In the genomic region with DNA sequence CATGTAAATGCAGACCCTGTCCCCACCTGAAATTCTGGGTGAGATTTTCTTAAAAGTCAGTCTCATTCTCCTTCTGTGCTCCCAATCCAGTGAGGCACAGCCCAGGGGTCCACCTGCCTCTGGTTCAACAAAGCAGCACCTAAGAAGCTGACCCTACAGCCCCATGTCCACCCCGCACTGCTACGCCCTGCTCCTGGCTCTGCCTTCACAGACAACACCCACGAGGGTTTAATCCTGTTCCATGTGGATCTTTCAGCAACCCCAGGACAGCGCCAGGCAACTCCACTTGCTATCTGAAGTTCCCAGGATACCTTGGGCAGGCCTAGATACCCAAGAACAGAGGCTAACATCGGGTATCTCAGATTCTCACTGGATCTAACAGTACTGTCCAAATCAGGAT, we compare ENCODE assay signal across 10 cellular contexts. TPM values are rescaled to one million over a fixed set of nuclear protein-coding genes. Genes with fewer than 3 reads are reported as not detected.
DNase-seq lines count a peak whose midpoint lies in the region; ATAC-seq and TF ChIP-seq lines count a peak whose summit lies in the region.
"Had no signal": no experiment of that assay in that cellular context is flagged by ENCODE, and none has a peak within 500 bp of the region (broad histone marks: within the 10 kb centered on the region; RNA-seq: fewer than 3 reads in every experiment).

No MANE protein-coding gene starts in this region.

- H3K4me3 ChIP-seq in adrenal gland: peak overlapping the region in 1 of 4 donors; percentile 97
- peak overlapping the region; percentile 60 to 88 (median 85) for H3K4me3 ChIP-seq in right lobe of liver
- H3K4me3 ChIP-seq in stomach smooth muscle (ENCODE audit: low read length in 2 of 2): peak overlapping the region; percentile 70 to 80
- peak overlapping the region in 1 of 4 donors; percentile 4 for H3K4me3 ChIP-seq in tibial nerve

- no peaks in the 10 kb centered on the region for H3K27me3 Mint-ChIP-seq in activated naive CD4-positive, alpha-beta T cell treated with anti-CD3 and anti-CD28 coated beads, Interleukin-2, amount 10 ng/mL, durations not matched to agents 7 days and 5 days

- H3K27ac ChIP-seq in adrenal gland: peak overlapping the region in 3 of 5 donors; percentile 19 to 99 (median 96)
- peak overlapping the region in 1 of 3 donors; percentile 98 for H3K27ac ChIP-seq in right lobe of liver
- no peak overlapping the region for H3K27ac ChIP-seq in stomach smooth muscle (ENCODE audit: low read length)
- peak overlapping the region in 1 of 4 donors; percentile 97 for H3K27ac ChIP-seq in tibial nerve
- H3K27ac ChIP-seq: epithelial cell of prostate had no signal

- CTCF ChIA-PET in activated naive CD4-positive, alpha-beta T cell treated with anti-CD3 and anti-CD28 coated beads, Interleukin-2, amount 10 ng/mL, durations not matched to agents 7 days and 5 days (lab: Charles Lee): no interaction called here

- ATAC-seq in right lobe of liver: no peak
- ATAC-seq: Panc1 had no signal

- peak overlapping the region in 1 of 2 donors; percentile 71 for H3K9ac ChIP-seq in stomach smooth muscle (ENCODE audit: low read length in 2 of 2)

- peaks cover 43% of the 10 kb centered on the region for H3K4me1 Mint-ChIP-seq in activated naive CD4-positive, alpha-beta T cell treated with anti-CD3 and anti-CD28 coated beads, Interleukin-2, amount 10 ng/mL, durations not matched to agents 7 days and 5 days

- H3K9me3 Mint-ChIP-seq in activated naive CD4-positive, alpha-beta T cell treated with anti-CD3 and anti-CD28 coated beads, Interleukin-2, amount 10 ng/mL, durations not matched to agents 7 days and 5 days: peaks cover 7% of the 10 kb centered on the region

- H3K36me3 ChIP-seq in adrenal gland (replicated peaks in 1 of 2) (peaks cover 0 to 29% of the 10 kb centered on the region in 2 donors), right lobe of liver (peaks cover 0 to 34% (median 19%) of the 10 kb centered on the region in 4 donors), stomach smooth muscle (ENCODE audit: control insufficient read depth in 2 of 2, insufficient read depth in 2 of 2, low read length in 2 of 2) (peaks cover 14 to 16% of the 10 kb centered on the region in 2 donors), tibial nerve (peaks cover 0 to 28% (median 2%) of the 10 kb centered on the region in 3 donors)

- H3K9me3 ChIP-seq in adrenal gland (replicated peaks in 1 of 3): peaks cover 0 to 5% (median 0%) of the 10 kb centered on the region in 3 donors
- no peaks in the 10 kb centered on the region for H3K9me3 ChIP-seq in right lobe of liver
- H3K9me3 ChIP-seq in stomach smooth muscle (ENCODE audit: control insufficient read depth in 2 of 2, low read length in 2 of 2): no peaks in the 10 kb centered on the region
- no peaks in the 10 kb centered on the region for H3K9me3 ChIP-seq in tibial nerve

- no peak for TF ChIP-seq CTCF in adrenal gland (IDR thresholded peaks at IDR 0.05)
- no peak for TF ChIP-seq CTCF in right lobe of liver (IDR thresholded peaks at IDR 0.05)
- TF ChIP-seq CTCF in tibial nerve (IDR thresholded peaks at IDR 0.05): no peak

- no peak overlapping the region for H3K27ac Mint-ChIP-seq in activated naive CD4-positive, alpha-beta T cell treated with anti-CD3 and anti-CD28 coated beads, Interleukin-2, amount 10 ng/mL, durations not matched to agents 7 days and 5 days

- no peaks in the 10 kb centered on the region for H3K27me3 ChIP-seq in adrenal gland
- no peaks in the 10 kb centered on the region for H3K27me3 ChIP-seq in right lobe of liver
- no peaks in the 10 kb centered on the region for H3K27me3 ChIP-seq in stomach smooth muscle (ENCODE audit: control insufficient read depth in 1 of 2, insufficient read depth in 2 of 2, low read length in 2 of 2)
- H3K27me3 ChIP-seq in tibial nerve: no peaks in the 10 kb centered on the region

- 59 to 77% (median 65%) methylated on average over 5 of the region's 5 CpGs for WGBS in adrenal gland, 4 donors
- WGBS in right lobe of liver (ENCODE audit: insufficient coverage, low coverage, low lambda C conversion rate, missing lambda C conversion rate): 10% methylated on average over 2 of the region's 5 CpGs
- whole genome bisulfite sequencing in tibial nerve, 2 donors: 50 to 63% methylated on average over 5 of the region's 5 CpGs

- intact Hi-C loops in adrenal gland (cut with DNase I): no loop called here
- intact Hi-C loops in right lobe of liver (cut with DNase I): no loop called here

- no peak for TF ChIP-seq POLR2A in adrenal gland (IDR thresholded peaks at IDR 0.05)
- no peak for TF ChIP-seq POLR2A in right lobe of liver (IDR thresholded peaks at IDR 0.05)
- TF ChIP-seq POLR2A in tibial nerve (IDR thresholded peaks at IDR 0.05): no peak

- peaks cover 30 to 45% of the 10 kb centered on the region in 2 donors for H3K4me1 ChIP-seq in adrenal gland (replicated peaks in 1 of 2)
- H3K4me1 ChIP-seq in right lobe of liver: peaks cover 0 to 50% (median 19%) of the 10 kb centered on the region in 4 donors
- peaks cover 33% of the 10 kb centered on the region for H3K4me1 ChIP-seq in stomach smooth muscle (ENCODE audit: control insufficient read depth, insufficient read depth, low read length)
- peaks cover 0 to 50% (median 17%) of the 10 kb centered on the region in 4 donors for H3K4me1 ChIP-seq in tibial nerve

- peaks cover 36% of the 10 kb centered on the region for H3K36me3 Mint-ChIP-seq in activated naive CD4-positive, alpha-beta T cell treated with anti-CD3 and anti-CD28 coated beads, Interleukin-2, amount 10 ng/mL, durations not matched to agents 7 days and 5 days

- peak overlapping the region; percentile 92 for H3K4me3 Mint-ChIP-seq in activated naive CD4-positive, alpha-beta T cell treated with anti-CD3 and anti-CD28 coated beads, Interleukin-2, amount 10 ng/mL, durations not matched to agents 7 days and 5 days

- TF ChIP-seq EP300 in tibial nerve (IDR thresholded peaks at IDR 0.05): no peak

- no peak for DNase-seq in activated naive CD4-positive, alpha-beta T cell treated with anti-CD3 and anti-CD28 coated beads, Interleukin-2, amount 10 ng/mL, durations not matched to agents 7 days and 5 days
- DNase-seq in activated naive CD4-positive, alpha-beta T cell treated with Interleukin-2 at 50 U/mL for 16 hours: no peak
- DNase-seq in adrenal gland: peak in 1 of 7 donors; percentile 52
- DNase-seq in right lobe of liver: no peak
- DNase-seq in tibial nerve (ENCODE audit: low spot score in 2 of 2): no peak
- no peak for DNase-seq in NCI-H510A treated with DMSO at 0.1 percent for 48 hours (lab: John Stamatoyannopoulos, UW)
- no peak for DNase-seq in stimulated activated CD4-positive, alpha-beta T cell treated with anti-CD3 and anti-CD28 coated beads, Interleukin-4, amount 100 ng/mL, for 4 hours

RNA-seq across cellular contexts. Expression of a gene that starts 44.9 kb away (rescaled TPM):
- total RNA-seq in adrenal gland (100 to 1,000 TPM; 357 to 648 (median 498) TPM), right lobe of liver (100 to 1,000 TPM; 341 to 557 (median 479) TPM), tibial nerve (100 to 1,000 TPM; 324 to 412 (median 363) TPM)
- 100 to 1,000 TPM; 295 to 880 (median 378) TPM for polyA plus RNA-seq in adrenal gland

RNA-seq across cellular contexts. Expression of a gene that starts 45.2 kb away (rescaled TPM):
- total RNA-seq in adrenal gland: 100 to 1,000 TPM; 192 to 352 (median 251) TPM
- polyA plus RNA-seq in adrenal gland: 100 to 1,000 TPM; 108 to 368 (median 145) TPM
- total RNA-seq in right lobe of liver: 10 to 100 TPM; 66.6 to 97.9 (median 86.2) TPM
- total RNA-seq in tibial nerve: 100 to 1,000 TPM; 311 to 585 (median 373) TPM
